In the genomic region with DNA sequence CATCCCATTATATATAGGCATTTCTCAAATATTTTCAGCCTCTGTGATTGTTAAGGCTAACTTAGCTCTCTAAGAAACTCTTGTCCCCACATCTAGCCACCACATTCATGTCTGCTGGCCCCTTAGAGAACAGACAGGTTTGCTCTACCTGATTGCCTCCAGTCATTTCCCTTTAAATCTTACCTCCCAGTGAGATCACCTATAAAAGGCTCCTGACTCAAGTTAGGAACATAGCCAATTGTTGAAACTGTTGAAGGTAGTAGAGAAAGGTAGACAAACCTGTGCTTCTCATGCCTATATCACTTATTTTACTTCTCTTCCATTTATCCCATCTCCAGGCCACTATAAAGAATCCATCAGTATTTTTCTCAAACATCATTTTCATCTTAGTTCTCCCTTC, we compare ENCODE assay signal across 6 cellular contexts.
"Had no signal": no experiment of that assay in that cellular context is flagged by ENCODE, and none has a peak within 500 bp of the region (broad histone marks: within the 10 kb centered on the region; RNA-seq: fewer than 3 reads in every experiment).

No MANE protein-coding gene starts in this region.

- DNase-seq: activated T-cell treated with anti-CD3 and anti-CD28 coated beads, Interleukin-2, amount 50 U/mL, for 1 hour had no signal

- H3K27ac ChIP-seq: cardiac muscle cell, gastroesophageal sphincter, neural progenitor cell, tibial artery had no signal

- H3K36me3 ChIP-seq: cardiac muscle cell, gastroesophageal sphincter, heart right ventricle, neural progenitor cell, tibial artery had no signal

- H3K27me3 ChIP-seq: cardiac muscle cell, gastroesophageal sphincter, heart right ventricle, neural progenitor cell, tibial artery had no signal

- H3K4me3 ChIP-seq: cardiac muscle cell, gastroesophageal sphincter, heart right ventricle, neural progenitor cell, tibial artery had no signal

- H3K9ac ChIP-seq: neural progenitor cell had no signal

- H3K4me2 ChIP-seq: neural progenitor cell had no signal

- H3K9me3 ChIP-seq: tibial artery had no signal
